ENCODE assay signal across 8 cellular contexts in genomic region chr3:184315506-184315867, GRCh38. TPM values are rescaled to one million over a fixed set of nuclear protein-coding genes. Genes with fewer than 3 reads are reported as not detected.
DNase-seq lines count a peak whose midpoint lies in the region; ATAC-seq and TF ChIP-seq lines count a peak whose summit lies in the region.

No MANE protein-coding gene starts in this region.

- H3K9me3 ChIP-seq in adrenal gland (replicated peaks in 1 of 3): no peaks in the 10 kb centered on the region
- H3K9me3 ChIP-seq in right lobe of liver: no peaks in the 10 kb centered on the region

- peak overlapping the region; percentile 49 to 99 (median 92) for H3K4me3 ChIP-seq in adrenal gland
- H3K4me3 ChIP-seq in right lobe of liver: peak overlapping the region; percentile 93 to 98 (median 96)
- peak overlapping the region; percentile 97 for H3K4me3 ChIP-seq in urinary bladder (ENCODE audit: low read depth, low read length)

- H3K36me3 ChIP-seq in adrenal gland (replicated peaks in 1 of 2) (peaks cover 0 to 28% of the 10 kb centered on the region in 2 donors), right lobe of liver (peaks cover 0 to 18% (median 6%) of the 10 kb centered on the region in 4 donors), urinary bladder (ENCODE audit: insufficient read depth) (no peaks in the 10 kb centered on the region)

- H3K27me3 ChIP-seq in adrenal gland (no peaks in the 10 kb centered on the region), right lobe of liver (no peaks in the 10 kb centered on the region)

- peak; percentile 4 for ATAC-seq in GM18502 (IDR thresholded peaks at IDR 0.05; ENCODE audit: poor library complexity, unreplicated experiment)
- peak; percentile 13 for ATAC-seq in HG03175 (IDR thresholded peaks at IDR 0.05; ENCODE audit: unreplicated experiment)
- ATAC-seq in right lobe of liver: peak in 2 of 4 donors; percentile 0 to 2
- ATAC-seq in HG02588 (IDR thresholded peaks at IDR 0.05; ENCODE audit: unreplicated experiment): no peak

- WGBS in adrenal gland, 4 donors: 0 to 7% (median 5%) methylated on average over 7 to 9 of the region's 9 CpGs
- WGBS in right lobe of liver (ENCODE audit: insufficient coverage, low coverage, low lambda C conversion rate, missing lambda C conversion rate): 2% methylated on average over 9 of the region's 9 CpGs
- WGBS in urinary bladder: 7% methylated on average over 9 of the region's 9 CpGs

- TF ChIP-seq POLR2A in adrenal gland (IDR thresholded peaks at IDR 0.05) (no peak), right lobe of liver (IDR thresholded peaks at IDR 0.05) (no peak)

- TF ChIP-seq CTCF in adrenal gland (IDR thresholded peaks at IDR 0.05): no peak
- TF ChIP-seq CTCF in right lobe of liver (IDR thresholded peaks at IDR 0.05): no peak

- DNase-seq in adrenal gland (no peak), right lobe of liver (no peak), DMS79 treated with DMSO at 0.1 percent for 48 hours (lab: John Stamatoyannopoulos, UW) (no peak)
- DNase-seq in activated CD4-positive, CD25-positive, alpha-beta regulatory T cell (lab: John Stamatoyannopoulos, UW): no peak

- peak overlapping the region; percentile 94 to 100 (median 96) for H3K27ac ChIP-seq in adrenal gland
- H3K27ac ChIP-seq in right lobe of liver: peak overlapping the region; percentile 78 to 94 (median 84)
- H3K27ac ChIP-seq in urinary bladder (ENCODE audit: low read depth): peak overlapping the region; percentile 99

- intact Hi-C loops in adrenal gland (cut with DNase I) (no loop called here), right lobe of liver (cut with DNase I) (no loop called here)

- H3K4me1 ChIP-seq in adrenal gland (replicated peaks in 1 of 2) (peaks cover 42 to 50% of the 10 kb centered on the region in 2 donors), right lobe of liver (peaks cover 3 to 39% (median 18%) of the 10 kb centered on the region in 4 donors), urinary bladder (ENCODE audit: insufficient read depth) (no peaks in the 10 kb centered on the region)

RNA-seq across cellular contexts. Expression of gene EIF4G1, which starts 1.1 kb away (rescaled TPM):
- total RNA-seq in adrenal gland (100 to 1,000 TPM; 289 to 600 (median 369) TPM), right lobe of liver (100 to 1,000 TPM; 262 to 368 (median 291) TPM), urinary bladder (117 TPM)
- polyA plus RNA-seq in adrenal gland (100 to 1,000 TPM; 248 to 411 (median 268) TPM), urinary bladder (224 TPM)

RNA-seq across cellular contexts. Expression of gene PSMD2, which starts 16.4 kb away (rescaled TPM):
- total RNA-seq in adrenal gland (100 to 1,000 TPM; 190 to 387 (median 235) TPM), right lobe of liver (100 to 1,000 TPM in 3 of 6 experiments, 10 to 100 TPM in 3; 85.5 to 153 (median 103) TPM), urinary bladder (121 TPM)
- polyA plus RNA-seq in adrenal gland (100 to 1,000 TPM in 1 of 3 donors, 10 to 100 TPM in 2; 65.1 to 412 (median 73.8) TPM), urinary bladder (205 TPM)

RNA-seq across cellular contexts. Expression of gene FAM131A, which starts 21.9 kb away (rescaled TPM):
- total RNA-seq in adrenal gland (10 to 100 TPM; 16.4 to 42.4 (median 33.7) TPM), right lobe of liver (1 to 10 TPM; 2.4 to 6.5 (median 3.1) TPM), urinary bladder (15.9 TPM)
- polyA plus RNA-seq in adrenal gland (10 to 100 TPM; 13.3 to 43.0 (median 39.4) TPM), urinary bladder (31.0 TPM)

RNA-seq across cellular contexts. Expression of gene ECE2, which starts 39.7 kb away (rescaled TPM):
- total RNA-seq in adrenal gland (1 to 10 TPM in 3 of 8 donors, under 1 TPM in 1, not detected in 4; 0.27 to 9.3 (median 5.8) TPM), right lobe of liver (not detected), urinary bladder (not detected)
- polyA plus RNA-seq in adrenal gland (10 to 100 TPM in 1 of 3 donors, 1 to 10 TPM in 2; 3.0 to 15.2 (median 8.2) TPM), urinary bladder (0.49 TPM)

RNA-seq across cellular contexts. Expression of gene CLCN2, which starts 45.9 kb away (rescaled TPM):
- total RNA-seq in adrenal gland (10 to 100 TPM in 5 of 8 donors, 1 to 10 TPM in 3; 7.5 to 24.4 (median 14.9) TPM), right lobe of liver (1 to 10 TPM; 1.8 to 2.9 (median 2.5) TPM), urinary bladder (4.7 TPM)
- polyA plus RNA-seq in adrenal gland (10 to 100 TPM; 11.4 to 27.8 (median 22.3) TPM), urinary bladder (4.8 TPM)
